In genomic region chr5:160479220-160479619, GRCh38 we compare ENCODE assay signal across 23 cellular contexts. TPM values are rescaled to one million over a fixed set of nuclear protein-coding genes. Genes with fewer than 3 reads are reported as not detected.
A peak's percentile ranks its signal among the peaks of the same experiment; 100 is the strongest.
DNase-seq lines count a peak whose midpoint lies in the region; ATAC-seq lines count a peak whose summit lies in the region.
"Had no signal": no experiment of that assay in that cellular context is flagged by ENCODE, and none has a peak within 500 bp of the region (broad histone marks: within the 10 kb centered on the region; RNA-seq: fewer than 3 reads in every experiment).

No MANE protein-coding gene starts in this region.

- H3K4me1 ChIP-seq in GM23248 (ENCODE audit: insufficient read depth) = peaks cover 21% of the 10 kb centered on the region
- H3K4me1 ChIP-seq: adrenal gland had no signal

- 0 out of 2 replicates have a peak overlapping the region, but pooled peaks have one; percentile 8 for H2AFZ ChIP-seq in GM23248

- ATAC-seq in memory B cell (ENCODE audit: low read depth) (no peak), GM21526 (IDR thresholded peaks at IDR 0.05; ENCODE audit: low FRiP score, unreplicated experiment) (no peak)
- no peak for ATAC-seq in stimulated activated naive B cell treated with anti-CD40 and anti-IgM and Interleukin-4, amounts not matched to agents 10 μg/mL and 1 μg/mL and 100 μg/mL, for 72 hours (replicated peaks)
- ATAC-seq: left ventricle myocardium superior had no signal

- H3K27me3 ChIP-seq in GM23248 (replicated peaks; ENCODE audit: insufficient read depth) = no peaks in the 10 kb centered on the region
- H3K27me3 ChIP-seq: adrenal gland, MG63, spleen had no signal

- no peak overlapping the region for H3K9ac ChIP-seq in GM23248

- H3K27me3 Mint-ChIP-seq in T-helper 2 cell treated with Interferon-gamma antibody and Interleukin-4, amounts not matched to agents 5 μg/mL and 100 μg/mL, for 36 hours (ENCODE audit: low read depth) = no peaks in the 10 kb centered on the region
- H3K27me3 Mint-ChIP-seq in activated CD4-positive, alpha-beta memory T cell treated with anti-CD3 and anti-CD28 coated beads, Interleukin-2, amount 10 ng/mL, durations not matched to agents 7 days and 5 days = no peaks in the 10 kb centered on the region
- no peaks in the 10 kb centered on the region for H3K27me3 Mint-ChIP-seq in memory B cell
- peaks cover 0 to 6% of the 10 kb centered on the region in 2 donors for H3K27me3 Mint-ChIP-seq in stimulated activated naive B cell treated with anti-CD40 and anti-IgM and Interleukin-4, amounts not matched to agents 10 μg/mL and 1 μg/mL and 100 μg/mL, for 72 hours
- H3K27me3 Mint-ChIP-seq: activated B cell treated with CpG ODN at 0.5 μM for 24 hours, B cell had no signal

- 90 to 98% methylated on average over 3 of the region's 3 CpGs for WGBS in GM23248 (ENCODE audit: low coverage in 1 of 2, low lambda C conversion rate in 2 of 2, missing lambda C conversion rate in 2 of 2), 2 experiments

- POLR2A ChIA-PET in activated CD4-positive, alpha-beta memory T cell treated with anti-CD3 and anti-CD28 coated beads, Interleukin-2, amount 10 ng/mL, durations not matched to agents 7 days and 5 days (lab: Charles Lee) = interaction anchor here (1.4 to 10.7 kb wide), 2 partner anchors 10 to 41 kb away, joined by 3 to 135 read pairs; no protein-coding TSS in a partner anchor

- no peak overlapping the region for H3K4me3 Mint-ChIP-seq in T-helper 2 cell treated with Interferon-gamma antibody and Interleukin-4, amounts not matched to agents 5 μg/mL and 100 μg/mL, for 36 hours
- peak overlapping the region; percentile 16 for H3K4me3 Mint-ChIP-seq in activated CD4-positive, alpha-beta memory T cell treated with anti-CD3 and anti-CD28 coated beads, Interleukin-2, amount 10 ng/mL, durations not matched to agents 7 days and 5 days
- no peak overlapping the region for H3K4me3 Mint-ChIP-seq in memory B cell
- H3K4me3 Mint-ChIP-seq in stimulated activated naive B cell treated with anti-CD40 and anti-IgM and Interleukin-4, amounts not matched to agents 10 μg/mL and 1 μg/mL and 100 μg/mL, for 72 hours = no peak overlapping the region
- H3K4me3 Mint-ChIP-seq: activated B cell treated with CpG ODN at 0.5 μM for 24 hours, B cell had no signal

- 0 out of 2 replicates have a peak overlapping the region, but pooled peaks have one; percentile 49 for H3K27ac ChIP-seq in GM23248
- H3K27ac ChIP-seq: adrenal gland, HL-60 had no signal

- no peak overlapping the region for H3K4me3 ChIP-seq in GM23248
- H3K4me3 ChIP-seq: adrenal gland, MG63, spleen had no signal

- H3K27ac Mint-ChIP-seq in T-helper 2 cell treated with Interferon-gamma antibody and Interleukin-4, amounts not matched to agents 5 μg/mL and 100 μg/mL, for 36 hours = peak overlapping the region; percentile 27
- H3K27ac Mint-ChIP-seq in activated CD4-positive, alpha-beta memory T cell treated with anti-CD3 and anti-CD28 coated beads, Interleukin-2, amount 10 ng/mL, durations not matched to agents 7 days and 5 days = peak overlapping the region; percentile 74
- H3K27ac Mint-ChIP-seq in memory B cell = peak overlapping the region; percentile 73
- no peak overlapping the region for H3K27ac Mint-ChIP-seq in stimulated activated naive B cell treated with anti-CD40 and anti-IgM and Interleukin-4, amounts not matched to agents 10 μg/mL and 1 μg/mL and 100 μg/mL, for 72 hours
- H3K27ac Mint-ChIP-seq: activated B cell treated with CpG ODN at 0.5 μM for 24 hours had no signal

- no peaks in the 10 kb centered on the region for H3K9me2 ChIP-seq in GM23248 (ENCODE audit: insufficient read depth)

- CTCF ChIA-PET in activated CD4-positive, alpha-beta memory T cell treated with anti-CD3 and anti-CD28 coated beads, Interleukin-2, amount 10 ng/mL, durations not matched to agents 7 days and 5 days (lab: Charles Lee) = interaction anchor here (1.7 kb wide), 1 partner anchor 30 kb away, joined by 5 read pairs; no protein-coding TSS in a partner anchor

- in situ Hi-C loops in GM23248 (cut with MboI) = no loop called here

- no peak overlapping the region for H3K4me2 ChIP-seq in GM23248 (ENCODE audit: unreplicated experiment)

- no peak for DNase-seq in T-helper 2 cell treated with Interferon-gamma antibody and Interleukin-4, amounts not matched to agents 5 μg/mL and 100 μg/mL, for 36 hours (ENCODE audit: low spot score)
- no peak for DNase-seq in T-helper 2 cell
- DNase-seq in GM23248 = no peak
- DNase-seq in activated CD4-positive, alpha-beta memory T cell treated with anti-CD3 and anti-CD28 coated beads, Interleukin-2, amount 10 ng/mL, durations not matched to agents 7 days and 5 days = no peak
- no peak for DNase-seq in memory B cell (ENCODE audit: low spot score in 2 of 2)
- no peak for DNase-seq in stimulated activated naive B cell treated with anti-CD40 and anti-IgM and Interleukin-4, amounts not matched to agents 10 μg/mL and 1 μg/mL and 100 μg/mL, for 72 hours
- DNase-seq in NCI-H510A (lab: John Stamatoyannopoulos, UW) = no peak
- DNase-seq: 8988T; activated B cell treated with CpG ODN at 0.5 μM for 24 hours; activated CD8-positive, alpha-beta memory T cell treated with anti-CD3 and anti-CD28 coated beads for 24 hours; adrenal gland; left ventricle myocardium superior; NCI-H1436; NCI-H2171; NCI-H69; SHP77 treated with DMSO at 0.1 percent for 48 hours; spleen; stimulated activated CD4-positive, alpha-beta T cell treated with anti-CD3 and anti-CD28 coated beads, Interleukin-4, amount 100 ng/mL, for 24 hours; T-helper 9 cell had no signal

- H3K36me3 Mint-ChIP-seq in T-helper 2 cell treated with Interferon-gamma antibody and Interleukin-4, amounts not matched to agents 5 μg/mL and 100 μg/mL, for 36 hours (ENCODE audit: low read depth) = peaks cover 62% of the 10 kb centered on the region
- H3K36me3 Mint-ChIP-seq in activated CD4-positive, alpha-beta memory T cell treated with anti-CD3 and anti-CD28 coated beads, Interleukin-2, amount 10 ng/mL, durations not matched to agents 7 days and 5 days (ENCODE audit: low read depth) = peaks cover 75% of the 10 kb centered on the region
- H3K36me3 Mint-ChIP-seq in memory B cell = peaks cover 10% of the 10 kb centered on the region
- peaks cover 31 to 42% of the 10 kb centered on the region in 2 donors for H3K36me3 Mint-ChIP-seq in stimulated activated naive B cell treated with anti-CD40 and anti-IgM and Interleukin-4, amounts not matched to agents 10 μg/mL and 1 μg/mL and 100 μg/mL, for 72 hours

- H4K20me1 ChIP-seq in GM23248 (ENCODE audit: insufficient read depth) = no peaks in the 10 kb centered on the region

- H3K4me1 Mint-ChIP-seq in T-helper 2 cell treated with Interferon-gamma antibody and Interleukin-4, amounts not matched to agents 5 μg/mL and 100 μg/mL, for 36 hours (ENCODE audit: low read depth) = peaks cover 66% of the 10 kb centered on the region
- H3K4me1 Mint-ChIP-seq in activated CD4-positive, alpha-beta memory T cell treated with anti-CD3 and anti-CD28 coated beads, Interleukin-2, amount 10 ng/mL, durations not matched to agents 7 days and 5 days = peaks cover 80% of the 10 kb centered on the region
- peaks cover 24% of the 10 kb centered on the region for H3K4me1 Mint-ChIP-seq in memory B cell
- peaks cover 13 to 35% of the 10 kb centered on the region in 2 donors for H3K4me1 Mint-ChIP-seq in stimulated activated naive B cell treated with anti-CD40 and anti-IgM and Interleukin-4, amounts not matched to agents 10 μg/mL and 1 μg/mL and 100 μg/mL, for 72 hours

- no peaks in the 10 kb centered on the region for H3K9me3 ChIP-seq in GM23248 (ENCODE audit: low read depth)
- H3K9me3 ChIP-seq: adrenal gland, MG63, spleen had no signal

- H3K36me3 ChIP-seq in GM23248 (ENCODE audit: low read depth) = no peaks in the 10 kb centered on the region
- H3K36me3 ChIP-seq: adrenal gland, MG63, spleen had no signal

- H3K9me3 Mint-ChIP-seq in T-helper 2 cell treated with Interferon-gamma antibody and Interleukin-4, amounts not matched to agents 5 μg/mL and 100 μg/mL, for 36 hours = no peaks in the 10 kb centered on the region
- no peaks in the 10 kb centered on the region for H3K9me3 Mint-ChIP-seq in activated CD4-positive, alpha-beta memory T cell treated with anti-CD3 and anti-CD28 coated beads, Interleukin-2, amount 10 ng/mL, durations not matched to agents 7 days and 5 days
- no peaks in the 10 kb centered on the region for H3K9me3 Mint-ChIP-seq in memory B cell
- H3K9me3 Mint-ChIP-seq in stimulated activated naive B cell treated with anti-CD40 and anti-IgM and Interleukin-4, amounts not matched to agents 10 μg/mL and 1 μg/mL and 100 μg/mL, for 72 hours = no peaks in the 10 kb centered on the region
- H3K9me3 Mint-ChIP-seq: activated B cell treated with CpG ODN at 0.5 μM for 24 hours had no signal

- H3K79me2 ChIP-seq in GM23248 (ENCODE audit: insufficient read depth) = no peaks in the 10 kb centered on the region

- H3F3A ChIP-seq in GM23248 (ENCODE audit: insufficient read depth) = peaks cover 10% of the 10 kb centered on the region; the same call in 1 of the 2 replicates

RNA-seq across cellular contexts. Expression of gene PTTG1, which starts 57.6 kb away (rescaled TPM):
- total RNA-seq in GM23248 (2014; rRNA removed; shearing (Covaris generic)) = 22.8 and 49.0 TPM in 2 replicates
- polyA plus RNA-seq in GM23248 (2016; fragmentation: Nextera tagmentation; extraction: Ambion mirVana) = 94.9 and 96.0 TPM in 2 replicates
- 100 to 1,000 TPM; 223 to 226 TPM for total RNA-seq in activated CD4-positive, alpha-beta memory T cell treated with anti-CD3 and anti-CD28 coated beads, Interleukin-2, amount 10 ng/mL, durations not matched to agents 7 days and 5 days
